In the genomic region with DNA sequence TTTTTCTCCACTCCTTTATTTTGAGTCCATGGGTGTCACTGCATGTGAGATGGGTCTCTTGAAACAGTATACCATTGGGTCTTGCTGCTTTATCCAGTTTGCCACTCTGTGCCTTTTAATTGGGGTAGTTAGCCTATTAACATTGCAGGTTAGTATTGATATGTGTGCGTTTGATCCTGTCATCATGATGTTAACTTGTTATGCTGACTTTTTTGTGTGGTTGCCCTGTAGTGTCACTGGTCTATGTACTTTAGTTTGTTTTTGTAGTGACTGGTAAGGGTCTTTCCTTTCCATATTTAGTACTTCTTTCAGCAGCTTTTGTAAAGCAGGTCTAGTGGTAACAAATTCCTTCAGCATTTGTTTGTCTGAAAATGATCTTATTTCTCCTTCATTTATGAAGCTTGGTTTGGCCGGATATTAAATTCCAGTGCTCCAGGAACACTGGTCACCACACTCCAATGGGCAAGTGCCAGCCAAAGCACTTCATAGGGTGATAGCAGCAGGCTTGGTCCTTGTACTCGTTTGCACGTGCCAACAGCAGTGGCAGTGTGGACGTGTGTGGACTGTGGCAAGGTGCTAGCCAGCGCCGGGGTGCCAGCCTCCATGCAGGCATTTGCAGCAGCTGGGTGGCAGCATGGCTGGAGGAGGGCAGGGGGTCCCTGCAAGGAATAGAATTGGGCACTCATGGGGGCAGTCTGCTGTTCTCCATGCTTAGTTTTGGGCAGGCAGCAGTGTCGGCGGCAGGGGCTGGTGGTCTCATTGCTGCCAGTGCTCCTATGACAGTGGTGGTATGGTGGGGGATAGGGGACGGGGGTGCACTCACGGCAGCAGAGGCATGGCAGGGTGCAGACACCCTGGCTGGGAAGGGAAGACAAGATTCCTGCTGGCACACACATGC, we compare ENCODE assay signal across 20 cellular contexts. TPM values are rescaled to one million over a fixed set of nuclear protein-coding genes. Genes with fewer than 3 reads are reported as not detected.
DNase-seq lines count a peak whose midpoint lies in the region; ATAC-seq lines count a peak whose summit lies in the region.
"Had no signal": no experiment of that assay in that cellular context is flagged by ENCODE, and none has a peak within 500 bp of the region (broad histone marks: within the 10 kb centered on the region; RNA-seq: fewer than 3 reads in every experiment).

No MANE protein-coding gene starts in this region.

- H3K4me3 Mint-ChIP-seq in effector memory CD8-positive, alpha-beta T cell, result no peak overlapping the region
- H3K4me3 Mint-ChIP-seq in stimulated activated naive CD8-positive, alpha-beta T cell treated with anti-CD3 and anti-CD28 coated beads, Interleukin-15, amount 100 ng/mL, for 72 hours, result no peak overlapping the region
- H3K4me3 Mint-ChIP-seq in T-helper 2 cell treated with Interferon-gamma antibody and Interleukin-4, amounts not matched to agents 5 μg/mL and 100 μg/mL, for 36 hours, result no peak overlapping the region
- H3K4me3 Mint-ChIP-seq: CD14-positive monocyte had no signal

- peaks cover 5 to 17% of the 10 kb centered on the region in 2 donors for H3K9me3 Mint-ChIP-seq in effector memory CD8-positive, alpha-beta T cell
- peaks cover 25 to 35% of the 10 kb centered on the region in 2 donors for H3K9me3 Mint-ChIP-seq in stimulated activated naive CD8-positive, alpha-beta T cell treated with anti-CD3 and anti-CD28 coated beads, Interleukin-15, amount 100 ng/mL, for 72 hours
- H3K9me3 Mint-ChIP-seq in T-helper 2 cell treated with Interferon-gamma antibody and Interleukin-4, amounts not matched to agents 5 μg/mL and 100 μg/mL, for 36 hours, result peaks cover 37% of the 10 kb centered on the region

- H3K4me1 Mint-ChIP-seq in effector memory CD8-positive, alpha-beta T cell (ENCODE audit: low read depth in 2 of 2), result peaks cover 31 to 51% of the 10 kb centered on the region in 2 donors
- H3K4me1 Mint-ChIP-seq in stimulated activated naive CD8-positive, alpha-beta T cell treated with anti-CD3 and anti-CD28 coated beads, Interleukin-15, amount 100 ng/mL, for 72 hours, result peaks cover 48% of the 10 kb centered on the region
- peaks cover 18% of the 10 kb centered on the region for H3K4me1 Mint-ChIP-seq in T-helper 2 cell treated with Interferon-gamma antibody and Interleukin-4, amounts not matched to agents 5 μg/mL and 100 μg/mL, for 36 hours (ENCODE audit: low read depth)

- intact Hi-C loops in Right ventricle myocardium inferior (cut with DNase I) (no loop called here), cardiac septum (cut with DNase I) (no loop called here), right cardiac atrium (cut with DNase I) (loop anchor here in 1 of 4 donors (10.0 kb wide), 1 partner anchor 49 kb away; the partner anchor contains the start of gene FRS2)

- peak overlapping the region; percentile 5 to 75 for H3K27ac Mint-ChIP-seq in effector memory CD8-positive, alpha-beta T cell
- H3K27ac Mint-ChIP-seq in stimulated activated naive CD8-positive, alpha-beta T cell treated with anti-CD3 and anti-CD28 coated beads, Interleukin-15, amount 100 ng/mL, for 72 hours, result no peak overlapping the region
- no peak overlapping the region for H3K27ac Mint-ChIP-seq in T-helper 2 cell treated with Interferon-gamma antibody and Interleukin-4, amounts not matched to agents 5 μg/mL and 100 μg/mL, for 36 hours

- peak; percentile 80 for ATAC-seq in Right ventricle myocardium inferior
- ATAC-seq in effector memory CD8-positive, alpha-beta T cell (replicated peaks), result no peak
- peak; percentile 23 to 64 for ATAC-seq in right cardiac atrium
- ATAC-seq in stimulated activated naive CD8-positive, alpha-beta T cell treated with anti-CD3 and anti-CD28 coated beads, Interleukin-15, amount 100 ng/mL, for 72 hours, result peak; percentile 5
- no peak for ATAC-seq in HG03571 (IDR thresholded peaks at IDR 0.05; ENCODE audit: unreplicated experiment)

- H3K4me1 ChIP-seq in right cardiac atrium (ENCODE audit: control insufficient read depth, insufficient read depth, low read length), result peaks cover 5% of the 10 kb centered on the region

- no peaks in the 10 kb centered on the region for H3K27me3 Mint-ChIP-seq in effector memory CD8-positive, alpha-beta T cell
- H3K27me3 Mint-ChIP-seq in stimulated activated naive CD8-positive, alpha-beta T cell treated with anti-CD3 and anti-CD28 coated beads, Interleukin-15, amount 100 ng/mL, for 72 hours, result no peaks in the 10 kb centered on the region
- no peaks in the 10 kb centered on the region for H3K27me3 Mint-ChIP-seq in T-helper 2 cell treated with Interferon-gamma antibody and Interleukin-4, amounts not matched to agents 5 μg/mL and 100 μg/mL, for 36 hours (ENCODE audit: low read depth)
- H3K27me3 Mint-ChIP-seq: IgD-negative memory B cell had no signal

- no peaks in the 10 kb centered on the region for H3K9me3 ChIP-seq in right cardiac atrium (ENCODE audit: control insufficient read depth, low read length)

- H3K36me3 Mint-ChIP-seq in effector memory CD8-positive, alpha-beta T cell (ENCODE audit: insufficient read depth), result peaks cover 3% of the 10 kb centered on the region
- H3K36me3 Mint-ChIP-seq in T-helper 2 cell treated with Interferon-gamma antibody and Interleukin-4, amounts not matched to agents 5 μg/mL and 100 μg/mL, for 36 hours (ENCODE audit: low read depth), result peaks cover 33% of the 10 kb centered on the region

- H3K4me3 ChIP-seq in right cardiac atrium (ENCODE audit: low read length), result no peak overlapping the region
- H3K4me3 ChIP-seq: SJCRH30 had no signal

- H3K27ac ChIP-seq in right cardiac atrium (ENCODE audit: low read length), result no peak overlapping the region
- H3K27ac ChIP-seq: 22Rv1, SJCRH30 had no signal

- H3K27me3 ChIP-seq in right cardiac atrium (ENCODE audit: control insufficient read depth, insufficient read depth), result no peaks in the 10 kb centered on the region
- H3K27me3 ChIP-seq: SJCRH30 had no signal

- DNase-seq in Right ventricle myocardium inferior (ENCODE audit: missing footprints), result peak; percentile 73
- no peak for DNase-seq in cardiac septum (ENCODE audit: low spot score)
- no peak for DNase-seq in effector memory CD8-positive, alpha-beta T cell
- peak in 2 of 3 donors; percentile 51 to 58 for DNase-seq in right cardiac atrium
- no peak for DNase-seq in stimulated activated naive CD8-positive, alpha-beta T cell treated with anti-CD3 and anti-CD28 coated beads, Interleukin-15, amount 100 ng/mL, for 72 hours
- no peak for DNase-seq in T-helper 2 cell treated with Interferon-gamma antibody and Interleukin-4, amounts not matched to agents 5 μg/mL and 100 μg/mL, for 36 hours (ENCODE audit: low spot score)
- DNase-seq in HuH-7 (ENCODE audit: low spot score), result no peak
- DNase-seq: AML-193, GDM1, Karpas-422, NCI-H1436, NCI-H1930, NCI-H345, NCI-H524 treated with DMSO at 0.1 percent for 48 hours, RPMI8226, SJCRH30 had no signal

- 85% methylated on average over 11 of the region's 11 CpGs for WGBS in right cardiac atrium

RNA-seq across cellular contexts. Expression of gene FRS2, which starts 53.5 kb away (rescaled TPM):
- total RNA-seq in Right ventricle myocardium inferior, result 19.0 TPM
- 22.6 TPM for total RNA-seq in cardiac septum
- 10 to 100 TPM; 26.2 to 38.6 (median 29.7) TPM for total RNA-seq in right cardiac atrium
- 6.2 TPM for polyA plus RNA-seq in right cardiac atrium

Comparison
In these comparisons a context has a peak if more than half of its experiments do, and no peak if none do; other contexts are left out.
1. DNase-seq: peak in Right ventricle myocardium inferior (single experiment) and right cardiac atrium (2 of 3); none in cardiac septum (single experiment), effector memory CD8-positive, alpha-beta T cell (0 of 3), stimulated activated naive CD8-positive, alpha-beta T cell treated with anti-CD3 and anti-CD28 coated beads, Interleukin-15, amount 100 ng/mL, for 72 hours (0 of 2), T-helper 2 cell treated with Interferon-gamma antibody and Interleukin-4, amounts not matched to agents 5 μg/mL and 100 μg/mL, for 36 hours (single experiment) and HuH-7 (single experiment).
2. ATAC-seq: peak in Right ventricle myocardium inferior (single experiment), right cardiac atrium (2 of 2) and stimulated activated naive CD8-positive, alpha-beta T cell treated with anti-CD3 and anti-CD28 coated beads, Interleukin-15, amount 100 ng/mL, for 72 hours (single experiment); none in effector memory CD8-positive, alpha-beta T cell (single experiment) and HG03571 (single experiment).
3. H3K27ac Mint-ChIP-seq: peak in effector memory CD8-positive, alpha-beta T cell (2 of 2); none in stimulated activated naive CD8-positive, alpha-beta T cell treated with anti-CD3 and anti-CD28 coated beads, Interleukin-15, amount 100 ng/mL, for 72 hours (0 of 2) and T-helper 2 cell treated with Interferon-gamma antibody and Interleukin-4, amounts not matched to agents 5 μg/mL and 100 μg/mL, for 36 hours (single experiment).